11 cellular contexts compared by ENCODE assay signal in genomic region chr5:73149540-73149939, GRCh38. TPM values are rescaled to one million over a fixed set of nuclear protein-coding genes. Genes with fewer than 3 reads are reported as not detected.
"Had no signal": no experiment of that assay in that cellular context is flagged by ENCODE, and none has a peak within 500 bp of the region (broad histone marks: within the 10 kb centered on the region; RNA-seq: fewer than 3 reads in every experiment).

No MANE protein-coding gene starts in this region.

- H3K27ac ChIP-seq: GM23248, HL-60 had no signal

- H2AFZ ChIP-seq: GM23248 had no signal

- H3K36me3 ChIP-seq: HAP-1 had no signal

- H3K9me3 ChIP-seq: HAP-1 had no signal

- DNase-seq: GM23248, GOT3, H7, HFFc6, KBM-7 had no signal

- H3K4me1 ChIP-seq: HAP-1 had no signal

- H3K9ac ChIP-seq: GM23248 had no signal

- H3K4me3 ChIP-seq: GM23248, HAP-1 had no signal

- FAIRE-seq: HepG2 had no signal

- ATAC-seq: HCT116, HepG2 had no signal

RNA-seq across cellular contexts. Expression of gene TMEM174, which starts 23.5 kb away (rescaled TPM):
- total RNA-seq: GM23248, H4, H7, HepG2, HFFc6, HT1080 had no signal
- polyA plus RNA-seq: GM23248, HepG2 had no signal

RNA-seq across cellular contexts. Expression of gene TMEM171, which starts 29.2 kb away (rescaled TPM):
- total RNA-seq: HepG2, HT1080 had no signal
